In genomic region chr5:164377746-164378145, GRCh38 we compare ENCODE assay signal across 2 cellular contexts.
TF ChIP-seq lines count a peak whose summit lies in the region.

No MANE protein-coding gene starts in this region.

TF ChIP-seq in K562, 482 proteins besides CTCF, POLR2A, EP300 and RAD21 (continued from another document):
- TF ChIP-seq MGA (IDR thresholded peaks at IDR 0.05) (no peak), RFX1 (IDR thresholded peaks at IDR 0.05) (0 out of 2 replicates have a peak, but pooled peaks have one; percentile 7), ZKSCAN8 (CRISPR knock-in tag; IDR thresholded peaks at IDR 0.05) (no peak)

TF ChIP-seq in GM23338, 12 proteins besides CTCF, POLR2A, EP300 and RAD21 (continued from another document):
- TF ChIP-seq ZNF462 (CRISPR knock-in tag; IDR thresholded peaks at IDR 0.05), result no peak
- no peak for TF ChIP-seq EZH2phosphoT487 (IDR thresholded peaks at IDR 0.05; ENCODE audit: unreplicated experiment)
- TF ChIP-seq CREB1 (CRISPR knock-in tag; IDR thresholded peaks at IDR 0.05; ENCODE audit: low read depth), result no peak
- no peak for TF ChIP-seq NANOG (IDR thresholded peaks at IDR 0.05; ENCODE audit: borderline replicate concordance)
- no peak for TF ChIP-seq REST (IDR thresholded peaks at IDR 0.05; ENCODE audit: unreplicated experiment)
- TF ChIP-seq ZNF331 (CRISPR knock-in tag; IDR thresholded peaks at IDR 0.05; ENCODE audit: low read depth), result no peak
